In the genomic region with DNA sequence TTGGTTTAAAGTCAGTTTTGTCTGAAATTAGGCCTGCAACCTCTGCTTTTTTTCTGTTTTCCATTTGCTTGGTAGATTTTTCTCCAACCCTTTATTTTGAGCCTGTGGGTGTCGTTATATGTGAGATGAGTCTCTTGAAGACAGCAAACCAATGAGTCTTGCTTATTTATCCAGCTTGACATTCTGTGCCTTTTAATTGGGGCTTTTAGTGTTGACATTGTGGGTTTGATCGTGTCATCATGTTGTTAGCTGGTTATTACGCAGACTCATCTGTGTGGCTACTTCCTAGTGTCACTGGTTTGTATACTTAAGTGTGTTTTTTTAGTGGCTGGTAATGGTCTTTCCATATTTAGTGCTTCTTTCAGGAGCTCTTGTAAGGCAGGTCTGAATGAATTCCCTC, we compare ENCODE assay signal across 1 cellular context.
TF ChIP-seq lines count a peak whose summit lies in the region.

No MANE protein-coding gene starts in this region.

TF ChIP-seq in IMR-90, 13 proteins besides CTCF, POLR2A, EP300 and RAD21:
- no peak for TF ChIP-seq RFX5 (IDR thresholded peaks at IDR 0.05; ENCODE audit: low read depth, low read length)
- TF ChIP-seq RCOR1 (IDR thresholded peaks at IDR 0.05; ENCODE audit: insufficient replicate concordance, low read length), result no peak
- no peak for TF ChIP-seq CEBPB (IDR thresholded peaks at IDR 0.05; ENCODE audit: low read depth, low read length)
- TF ChIP-seq CHD1 (IDR thresholded peaks at IDR 0.05; ENCODE audit: low read depth, low read length), result no peak
- no peak for TF ChIP-seq MAZ (IDR thresholded peaks at IDR 0.05; ENCODE audit: borderline replicate concordance, low read depth, low read length)
- TF ChIP-seq, protein P1, sequence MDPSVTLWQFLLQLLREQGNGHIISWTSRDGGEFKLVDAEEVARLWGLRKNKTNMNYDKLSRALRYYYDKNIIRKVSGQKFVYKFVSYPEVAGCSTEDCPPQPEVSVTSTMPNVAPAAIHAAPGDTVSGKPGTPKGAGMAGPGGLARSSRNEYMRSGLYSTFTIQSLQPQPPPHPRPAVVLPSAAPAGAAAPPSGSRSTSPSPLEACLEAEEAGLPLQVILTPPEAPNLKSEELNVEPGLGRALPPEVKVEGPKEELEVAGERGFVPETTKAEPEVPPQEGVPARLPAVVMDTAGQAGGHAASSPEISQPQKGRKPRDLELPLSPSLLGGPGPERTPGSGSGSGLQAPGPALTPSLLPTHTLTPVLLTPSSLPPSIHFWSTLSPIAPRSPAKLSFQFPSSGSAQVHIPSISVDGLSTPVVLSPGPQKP (IDR thresholded peaks at IDR 0.05; ENCODE audit: borderline replicate concordance, low read depth, low read length), result no peak
